Comparison of ENCODE assay signal across 2 cellular contexts in the genomic region with DNA sequence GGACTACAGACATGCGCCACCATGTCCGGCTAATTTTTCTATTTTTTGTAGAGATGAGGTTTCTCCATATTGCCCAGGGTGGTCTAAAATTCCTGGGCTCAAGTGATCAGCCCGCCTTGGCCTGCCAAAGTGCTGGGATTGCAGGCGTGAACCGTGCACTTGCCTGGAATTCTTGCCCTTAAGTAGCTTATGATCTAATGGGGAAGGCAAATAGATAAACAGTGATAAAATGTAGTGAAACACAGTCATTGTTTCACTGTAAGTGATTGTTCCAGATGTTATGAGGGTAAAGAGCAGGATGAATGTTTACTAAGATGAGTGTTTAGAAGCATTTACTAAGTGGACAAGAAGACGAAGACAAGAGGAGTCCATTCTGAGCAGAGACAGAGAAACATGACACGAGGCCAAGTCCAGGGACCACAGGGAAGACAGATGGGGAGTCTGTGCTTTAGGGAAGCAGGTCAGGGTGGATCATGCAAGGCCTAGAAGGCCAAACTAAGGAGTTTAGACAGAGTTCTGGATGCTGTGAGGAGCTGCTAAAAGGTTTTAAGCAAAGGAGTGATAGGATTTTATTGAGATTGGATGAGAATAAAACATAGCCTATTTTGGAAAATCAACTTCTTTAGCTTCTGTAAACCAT.
A peak's percentile ranks its signal among the peaks of the same experiment; 100 is the strongest.
TF ChIP-seq lines count a peak whose summit lies in the region.

No MANE protein-coding gene starts in this region.

TF ChIP-seq in HepG2, 621 proteins besides CTCF, POLR2A, EP300 and RAD21 (continues in another document):
- TF ChIP-seq DPF2 (CRISPR knock-in tag; IDR thresholded peaks at IDR 0.05; ENCODE audit: borderline replicate concordance, low read depth) (no peak), GATA4 (IDR thresholded peaks at IDR 0.05; ENCODE audit: borderline replicate concordance, low read depth) (peak; percentile 57; the same call in 1 of the 2 replicates), RXRA (CRISPR knock-in tag; IDR thresholded peaks at IDR 0.05) (0 out of 2 replicates have a peak, but pooled peaks have one; percentile 66), MAFF (IDR thresholded peaks at IDR 0.05; ENCODE audit: low read depth, low read length) (0 out of 2 replicates have a peak, but pooled peaks have one; percentile 10), SOX6 (IDR thresholded peaks at IDR 0.05) (no peak), SOX6 (CRISPR knock-in tag; IDR thresholded peaks at IDR 0.05) (peak; percentile 90), ERF (CRISPR knock-in tag; IDR thresholded peaks at IDR 0.05) (0 out of 2 replicates have a peak, but pooled peaks have one; percentile 17), CERS6 (CRISPR knock-in tag; IDR thresholded peaks at IDR 0.05) (no peak), ZNF317 (CRISPR knock-in tag; IDR thresholded peaks at IDR 0.05) (peak; percentile 22; the same call in 1 of the 2 replicates), ZMYM3 (CRISPR knock-in tag; IDR thresholded peaks at IDR 0.05) (0 out of 2 replicates have a peak, but pooled peaks have one; percentile 25), GATAD2A (CRISPR knock-in tag; IDR thresholded peaks at IDR 0.05) (peak; percentile 53; the same call in 1 of the 2 replicates), HNF4A (CRISPR knock-in tag; IDR thresholded peaks at IDR 0.05) (peak; percentile 54), KLF16 (CRISPR knock-in tag; IDR thresholded peaks at IDR 0.05) (no peak), GFI1 (CRISPR knock-in tag; IDR thresholded peaks at IDR 0.05; ENCODE audit: borderline replicate concordance) (0 out of 2 replicates have a peak, but pooled peaks have one; percentile 41), CEBPG (CRISPR knock-in tag; IDR thresholded peaks at IDR 0.05) (peak; percentile 25; the same call in 1 of the 2 replicates), RAD51 (IDR thresholded peaks at IDR 0.05; ENCODE audit: borderline replicate concordance) (no peak), FOSL2 (CRISPR knock-in tag; IDR thresholded peaks at IDR 0.05) (peak; percentile 46; the same call in 1 of the 2 replicates), ZNF644 (CRISPR knock-in tag; IDR thresholded peaks at IDR 0.05; ENCODE audit: low read depth) (0 out of 2 replicates have a peak, but pooled peaks have one; percentile 22), ATF1 (CRISPR knock-in tag; IDR thresholded peaks at IDR 0.05) (no peak), ARID3A (IDR thresholded peaks at IDR 0.05; ENCODE audit: low read depth, low read length) (peak; percentile 78), JARID2 (CRISPR knock-in tag; IDR thresholded peaks at IDR 0.05; ENCODE audit: insufficient replicate concordance) (no peak), SOX13 (IDR thresholded peaks at IDR 0.05) (peak; percentile 67), SOX13 (CRISPR knock-in tag; conservative IDR thresholded peaks at IDR 0.05 in 1 of 2, IDR thresholded peaks at IDR 0.05 in 1 of 2) (peak in 1 of 2 experiments; percentile 94; a peak in 2 of 4 replicates)
- TF ChIP-seq, protein P1, sequence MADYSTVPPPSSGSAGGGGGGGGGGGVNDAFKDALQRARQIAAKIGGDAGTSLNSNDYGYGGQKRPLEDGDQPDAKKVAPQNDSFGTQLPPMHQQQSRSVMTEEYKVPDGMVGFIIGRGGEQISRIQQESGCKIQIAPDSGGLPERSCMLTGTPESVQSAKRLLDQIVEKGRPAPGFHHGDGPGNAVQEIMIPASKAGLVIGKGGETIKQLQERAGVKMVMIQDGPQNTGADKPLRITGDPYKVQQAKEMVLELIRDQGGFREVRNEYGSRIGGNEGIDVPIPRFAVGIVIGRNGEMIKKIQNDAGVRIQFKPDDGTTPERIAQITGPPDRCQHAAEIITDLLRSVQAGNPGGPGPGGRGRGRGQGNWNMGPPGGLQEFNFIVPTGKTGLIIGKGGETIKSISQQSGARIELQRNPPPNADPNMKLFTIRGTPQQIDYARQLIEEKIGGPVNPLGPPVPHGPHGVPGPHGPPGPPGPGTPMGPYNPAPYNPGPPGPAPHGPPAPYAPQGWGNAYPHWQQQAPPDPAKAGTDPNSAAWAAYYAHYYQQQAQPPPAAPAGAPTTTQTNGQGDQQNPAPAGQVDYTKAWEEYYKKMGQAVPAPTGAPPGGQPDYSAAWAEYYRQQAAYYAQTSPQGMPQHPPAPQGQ (CRISPR knock-in tag; IDR thresholded peaks at IDR 0.05; ENCODE audit: borderline replicate concordance) = 0 out of 2 replicates have a peak, but pooled peaks have one; percentile 24

TF ChIP-seq in SK-N-SH treated with all-trans-retinoic acid at 6 μM for 48 hours, 23 proteins besides CTCF, POLR2A, EP300 and RAD21:
- TF ChIP-seq, protein P2, sequence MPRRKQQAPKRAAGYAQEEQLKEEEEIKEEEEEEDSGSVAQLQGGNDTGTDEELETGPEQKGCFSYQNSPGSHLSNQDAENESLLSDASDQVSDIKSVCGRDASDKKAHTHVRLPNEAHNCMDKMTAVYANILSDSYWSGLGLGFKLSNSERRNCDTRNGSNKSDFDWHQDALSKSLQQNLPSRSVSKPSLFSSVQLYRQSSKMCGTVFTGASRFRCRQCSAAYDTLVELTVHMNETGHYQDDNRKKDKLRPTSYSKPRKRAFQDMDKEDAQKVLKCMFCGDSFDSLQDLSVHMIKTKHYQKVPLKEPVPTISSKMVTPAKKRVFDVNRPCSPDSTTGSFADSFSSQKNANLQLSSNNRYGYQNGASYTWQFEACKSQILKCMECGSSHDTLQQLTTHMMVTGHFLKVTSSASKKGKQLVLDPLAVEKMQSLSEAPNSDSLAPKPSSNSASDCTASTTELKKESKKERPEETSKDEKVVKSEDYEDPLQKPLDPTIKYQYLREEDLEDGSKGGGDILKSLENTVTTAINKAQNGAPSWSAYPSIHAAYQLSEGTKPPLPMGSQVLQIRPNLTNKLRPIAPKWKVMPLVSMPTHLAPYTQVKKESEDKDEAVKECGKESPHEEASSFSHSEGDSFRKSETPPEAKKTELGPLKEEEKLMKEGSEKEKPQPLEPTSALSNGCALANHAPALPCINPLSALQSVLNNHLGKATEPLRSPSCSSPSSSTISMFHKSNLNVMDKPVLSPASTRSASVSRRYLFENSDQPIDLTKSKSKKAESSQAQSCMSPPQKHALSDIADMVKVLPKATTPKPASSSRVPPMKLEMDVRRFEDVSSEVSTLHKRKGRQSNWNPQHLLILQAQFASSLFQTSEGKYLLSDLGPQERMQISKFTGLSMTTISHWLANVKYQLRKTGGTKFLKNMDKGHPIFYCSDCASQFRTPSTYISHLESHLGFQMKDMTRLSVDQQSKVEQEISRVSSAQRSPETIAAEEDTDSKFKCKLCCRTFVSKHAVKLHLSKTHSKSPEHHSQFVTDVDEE (CRISPR knock-in tag; IDR thresholded peaks at IDR 0.05) = no peak
- TF ChIP-seq, protein P3, sequence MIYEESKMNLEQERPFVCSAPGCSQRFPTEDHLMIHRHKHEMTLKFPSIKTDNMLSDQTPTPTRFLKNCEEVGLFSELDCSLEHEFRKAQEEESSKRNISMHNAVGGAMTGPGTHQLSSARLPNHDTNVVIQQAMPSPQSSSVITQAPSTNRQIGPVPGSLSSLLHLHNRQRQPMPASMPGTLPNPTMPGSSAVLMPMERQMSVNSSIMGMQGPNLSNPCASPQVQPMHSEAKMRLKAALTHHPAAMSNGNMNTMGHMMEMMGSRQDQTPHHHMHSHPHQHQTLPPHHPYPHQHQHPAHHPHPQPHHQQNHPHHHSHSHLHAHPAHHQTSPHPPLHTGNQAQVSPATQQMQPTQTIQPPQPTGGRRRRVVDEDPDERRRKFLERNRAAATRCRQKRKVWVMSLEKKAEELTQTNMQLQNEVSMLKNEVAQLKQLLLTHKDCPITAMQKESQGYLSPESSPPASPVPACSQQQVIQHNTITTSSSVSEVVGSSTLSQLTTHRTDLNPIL (CRISPR knock-in tag; IDR thresholded peaks at IDR 0.05; ENCODE audit: low read depth) = no peak
- no peak for TF ChIP-seq ISL1 (CRISPR knock-in tag; IDR thresholded peaks at IDR 0.05)
- no peak for TF ChIP-seq OSR1 (CRISPR knock-in tag; IDR thresholded peaks at IDR 0.05)
- TF ChIP-seq RARB (CRISPR knock-in tag; IDR thresholded peaks at IDR 0.05) = no peak
- TF ChIP-seq TCF4 (CRISPR knock-in tag; IDR thresholded peaks at IDR 0.05; ENCODE audit: borderline replicate concordance) = no peak
- no peak for TF ChIP-seq PPARA (CRISPR knock-in tag; IDR thresholded peaks at IDR 0.05; ENCODE audit: borderline replicate concordance)
